ENCODE assay signal across 1 cellular context in genomic region chr17:49549691-49550678, GRCh38.
TF ChIP-seq lines count a peak whose summit lies in the region.

No MANE protein-coding gene starts in this region.

TF ChIP-seq in GM23338, 12 proteins besides CTCF, POLR2A, EP300 and RAD21:
- no peak for TF ChIP-seq ZNF331 (CRISPR knock-in tag; IDR thresholded peaks at IDR 0.05; ENCODE audit: low read depth)
- TF ChIP-seq, protein P1, sequence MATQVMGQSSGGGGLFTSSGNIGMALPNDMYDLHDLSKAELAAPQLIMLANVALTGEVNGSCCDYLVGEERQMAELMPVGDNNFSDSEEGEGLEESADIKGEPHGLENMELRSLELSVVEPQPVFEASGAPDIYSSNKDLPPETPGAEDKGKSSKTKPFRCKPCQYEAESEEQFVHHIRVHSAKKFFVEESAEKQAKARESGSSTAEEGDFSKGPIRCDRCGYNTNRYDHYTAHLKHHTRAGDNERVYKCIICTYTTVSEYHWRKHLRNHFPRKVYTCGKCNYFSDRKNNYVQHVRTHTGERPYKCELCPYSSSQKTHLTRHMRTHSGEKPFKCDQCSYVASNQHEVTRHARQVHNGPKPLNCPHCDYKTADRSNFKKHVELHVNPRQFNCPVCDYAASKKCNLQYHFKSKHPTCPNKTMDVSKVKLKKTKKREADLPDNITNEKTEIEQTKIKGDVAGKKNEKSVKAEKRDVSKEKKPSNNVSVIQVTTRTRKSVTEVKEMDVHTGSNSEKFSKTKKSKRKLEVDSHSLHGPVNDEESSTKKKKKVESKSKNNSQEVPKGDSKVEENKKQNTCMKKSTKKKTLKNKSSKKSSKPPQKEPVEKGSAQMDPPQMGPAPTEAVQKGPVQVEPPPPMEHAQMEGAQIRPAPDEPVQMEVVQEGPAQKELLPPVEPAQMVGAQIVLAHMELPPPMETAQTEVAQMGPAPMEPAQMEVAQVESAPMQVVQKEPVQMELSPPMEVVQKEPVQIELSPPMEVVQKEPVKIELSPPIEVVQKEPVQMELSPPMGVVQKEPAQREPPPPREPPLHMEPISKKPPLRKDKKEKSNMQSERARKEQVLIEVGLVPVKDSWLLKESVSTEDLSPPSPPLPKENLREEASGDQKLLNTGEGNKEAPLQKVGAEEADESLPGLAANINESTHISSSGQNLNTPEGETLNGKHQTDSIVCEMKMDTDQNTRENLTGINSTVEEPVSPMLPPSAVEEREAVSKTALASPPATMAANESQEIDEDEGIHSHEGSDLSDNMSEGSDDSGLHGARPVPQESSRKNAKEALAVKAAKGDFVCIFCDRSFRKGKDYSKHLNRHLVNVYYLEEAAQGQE (IDR thresholded peaks at IDR 0.05; ENCODE audit: unreplicated experiment), result no peak
- no peak for TF ChIP-seq EZH2phosphoT487 (IDR thresholded peaks at IDR 0.05; ENCODE audit: unreplicated experiment)
- TF ChIP-seq NANOG (IDR thresholded peaks at IDR 0.05; ENCODE audit: borderline replicate concordance), result no peak
- no peak for TF ChIP-seq CREB1 (CRISPR knock-in tag; IDR thresholded peaks at IDR 0.05; ENCODE audit: low read depth)
- TF ChIP-seq STAT1 (IDR thresholded peaks at IDR 0.05; ENCODE audit: unreplicated experiment), result no peak
- no peak for TF ChIP-seq EZH2 (IDR thresholded peaks at IDR 0.05; ENCODE audit: low read depth, unreplicated experiment)
- no peak for TF ChIP-seq ETS1 (IDR thresholded peaks at IDR 0.05)
- TF ChIP-seq POLR2AphosphoS5 (IDR thresholded peaks at IDR 0.05; ENCODE audit: low read depth), result no peak
- no peak for TF ChIP-seq ZNF114 (CRISPR knock-in tag; IDR thresholded peaks at IDR 0.05)
- no peak for TF ChIP-seq ZNF462 (CRISPR knock-in tag; IDR thresholded peaks at IDR 0.05)
- TF ChIP-seq JUNB (IDR thresholded peaks at IDR 0.05; ENCODE audit: unreplicated experiment), result no peak
TF ChIP-seq in GM23338: peak in this region for 0.
